ENCODE assay signal across 18 cellular contexts in genomic region chr4:142493255-142493976, GRCh38.
"Had no signal": no experiment of that assay in that cellular context is flagged by ENCODE, and none has a peak within 500 bp of the region (broad histone marks: within the 10 kb centered on the region; RNA-seq: fewer than 3 reads in every experiment).

No MANE protein-coding gene starts in this region.

- H3K27me3 ChIP-seq: gastroesophageal sphincter, ovary, right lobe of liver, spleen, stomach, testis, upper lobe of left lung had no signal

- H3K9me3 ChIP-seq: gastroesophageal sphincter, ovary, right lobe of liver, stomach, testis, upper lobe of left lung had no signal

- H3K4me3 ChIP-seq: gastroesophageal sphincter, lung, ovary, right lobe of liver, spleen, stomach, testis, upper lobe of left lung had no signal

- DNase-seq: activated CD4-positive, CD25-positive, alpha-beta regulatory T cell treated with anti-CD3 and anti-CD28 coated beads, Interleukin-2, amount 50 U/mL, for 72 hours; activated naive CD4-positive, alpha-beta T cell; activated naive CD8-positive, alpha-beta T cell treated with anti-CD3 and anti-CD28 coated beads, Interleukin-2, amount 50 U/mL, for 24 hours; activated T-cell treated with anti-CD3 and anti-CD28 coated beads for 4 hours; cortex of kidney; effector CD4-positive, alpha-beta T cell; midbrain; ovary; right lobe of liver; spleen; stomach; T1000; testis; upper lobe of left lung had no signal

- H3K4me1 ChIP-seq: gastroesophageal sphincter, right lobe of liver, spleen, stomach, testis, upper lobe of left lung had no signal

- ATAC-seq: activated naive CD8-positive, alpha-beta T cell treated with anti-CD3 and anti-CD28 coated beads, Interleukin-2, amount 50 U/mL, for 24 hours; gastroesophageal sphincter; right lobe of liver had no signal

- H3K27ac ChIP-seq: gastroesophageal sphincter, ovary, right lobe of liver, spleen, stomach, testis, upper lobe of left lung had no signal

- H3K36me3 ChIP-seq: gastroesophageal sphincter, ovary, right lobe of liver, spleen, stomach, upper lobe of left lung had no signal

- FAIRE-seq: astrocyte, islet of Langerhans had no signal
